In genomic region chrY:15905557-15905956, GRCh38 we compare ENCODE assay signal across 34 cellular contexts.
"Had no signal": no experiment of that assay in that cellular context is flagged by ENCODE, and none has a peak within 500 bp of the region (broad histone marks: within the 10 kb centered on the region; RNA-seq: fewer than 3 reads in every experiment).

No MANE protein-coding gene starts in this region.

- H3K4me3 ChIP-seq: MG63 had no signal

- H3K9me3 ChIP-seq: MG63 had no signal

- DNase-seq: Karpas-422, Kasumi-1, MG63, MM.1S, MV-4-11, NCI-H1048, NCI-H1092, NCI-H1092 treated with DMSO at 0.1 percent for 48 hours, NCI-H1105, NCI-H1105 treated with DMSO at 0.1 percent for 48 hours, NCI-H1417, NCI-H1417 treated with DMSO at 0.1 percent for 48 hours, NCI-H1436, NCI-H1436 treated with DMSO at 0.1 percent for 48 hours, NCI-H146, NCI-H1694, NCI-H1694 treated with DMSO at 0.1 percent for 48 hours, NCI-H187, NCI-H187 treated with DMSO at 0.1 percent for 48 hours, NCI-H1930, NCI-H2029, NCI-H2029 treated with DMSO at 0.1 percent for 48 hours, NCI-H2081, NCI-H2081 treated with DMSO at 0.1 percent for 48 hours, NCI-H2107, NCI-H2171, NCI-H2171 treated with DMSO at 0.1 percent for 48 hours, NCI-H2227 treated with DMSO at 0.1 percent for 48 hours, NCI-H226, NCI-H345, NCI-H446, NCI-H446 treated with DMSO at 0.1 percent for 48 hours, NCI-H510A had no signal

- H3K9ac ChIP-seq: KMS-11 had no signal

- H3K27me3 ChIP-seq: MG63 had no signal

- H3K36me3 ChIP-seq: MG63 had no signal

- H3K27ac ChIP-seq: KMS-11 had no signal

- H3K4me2 ChIP-seq: KMS-11 had no signal
